In the genomic region with DNA sequence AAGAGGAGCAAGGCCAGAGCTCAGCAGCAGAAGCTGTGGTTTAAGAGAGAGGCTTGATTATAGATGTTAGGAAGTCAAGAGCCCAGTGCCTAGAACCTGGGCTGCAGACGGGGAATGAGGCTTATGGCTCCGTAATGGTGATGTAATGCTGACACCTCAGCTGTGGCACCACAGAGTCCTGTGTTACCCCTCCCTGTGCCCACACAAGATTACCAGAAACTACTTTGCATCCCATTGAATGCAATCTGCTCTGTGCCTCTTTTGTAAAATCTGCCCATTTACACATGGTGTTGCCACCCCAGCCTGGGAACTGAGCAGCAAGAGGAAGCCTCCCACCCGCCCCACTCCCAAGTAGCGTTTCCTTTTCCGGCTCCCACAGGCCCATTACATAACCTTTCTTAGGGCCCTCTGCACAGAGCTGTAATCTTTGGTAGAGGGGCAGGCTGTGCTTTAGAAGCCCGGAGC, we compare ENCODE assay signal across 9 cellular contexts. TPM values are rescaled to one million over a fixed set of nuclear protein-coding genes. Genes with fewer than 3 reads are reported as not detected.
DNase-seq lines count a peak whose midpoint lies in the region; ATAC-seq, FAIRE-seq and TF ChIP-seq lines count a peak whose summit lies in the region.
"Had no signal": no experiment of that assay in that cellular context is flagged by ENCODE, and none has a peak within 500 bp of the region (broad histone marks: within the 10 kb centered on the region; RNA-seq: fewer than 3 reads in every experiment).

No MANE protein-coding gene starts in this region.

- H4K91ac ChIP-seq in neuronal stem cell (ENCODE audit: low read depth, low read length, poor library complexity): no peak overlapping the region

- H3K9ac ChIP-seq in BLaER1 treated with 17β-estradiol and CSF1 and Interleukin-3, amounts not matched to agents 10 nM and 100 nM: peak overlapping the region in 8 of 11 experiments; percentile 5 to 35 (median 27); a peak in 8 of 22 replicates
- H3K9ac ChIP-seq in GM12878 (ENCODE audit: control insufficient read depth, insufficient read depth, low read length) (no peak overlapping the region), neuronal stem cell (ENCODE audit: low read depth, low read length, poor library complexity) (no peak overlapping the region), kidney (ENCODE audit: low read length in 2 of 2) (peak overlapping the region in 1 of 2 donors; percentile 19)

- TF ChIP-seq RAD21 in GM12878 (IDR thresholded peaks at IDR 0.05; ENCODE audit: insufficient read depth, low read depth, low read length): no peak

- TF ChIP-seq POLR2A in GM12878 (IDR thresholded peaks at IDR 0.05; ENCODE audit: low read depth, low read length) (no peak), testis (IDR thresholded peaks at IDR 0.05) (no peak)

- no peaks in the 10 kb centered on the region for H3K79me1 ChIP-seq in neuronal stem cell (ENCODE audit: low read depth, low read length)

- peak overlapping the region; percentile 39 to 81 (median 69) for H3K4me2 ChIP-seq in BLaER1 treated with 17β-estradiol and CSF1 and Interleukin-3, amounts not matched to agents 10 nM and 100 nM
- H3K4me2 ChIP-seq in GM12878 (ENCODE audit: control insufficient read depth, insufficient read depth): no peak overlapping the region
- H3K4me2 ChIP-seq in neuronal stem cell (ENCODE audit: insufficient read depth, low read length, poor library complexity, severe bottlenecking): no peak overlapping the region
- no peak overlapping the region for H3K4me2 ChIP-seq in hepatocyte

- H4K20me1 ChIP-seq in BLaER1 treated with 17β-estradiol and CSF1 and Interleukin-3, amounts not matched to agents 10 nM and 100 nM: no peaks in the 10 kb centered on the region
- H4K20me1 ChIP-seq in GM12878 (ENCODE audit: control insufficient read depth, insufficient read depth) (no peaks in the 10 kb centered on the region), hepatocyte (ENCODE audit: insufficient read depth, poor library complexity, severe bottlenecking) (no peaks in the 10 kb centered on the region)

- H3K4ac ChIP-seq in neuronal stem cell (ENCODE audit: low read length): no peak overlapping the region

- no peak overlapping the region for H2BK120ac ChIP-seq in neuronal stem cell (ENCODE audit: low read depth, low read length)

- no peak for TF ChIP-seq EP300 in GM12878 (IDR thresholded peaks at IDR 0.05; ENCODE audit: borderline replicate concordance in 1 of 2, control insufficient read depth in 1 of 2, low read depth in 2 of 2, low read length in 2 of 2)

- POLR2A ChIA-PET in GM12878 (lab: Charles Lee): no interaction called here

- H3K36me3 ChIP-seq in BLaER1 treated with 17β-estradiol and CSF1 and Interleukin-3, amounts not matched to agents 10 nM and 100 nM: 0 out of 22 replicates have a peak, but pooled peaks cover 0 to 5% (median 0%) of the 10 kb centered on the region in 11 experiments
- H3K36me3 ChIP-seq in GM12878 (ENCODE audit: control insufficient read depth in 2 of 2, insufficient read depth in 2 of 2, low read length in 1 of 2) (peaks cover 0 to 8% of the 10 kb centered on the region in 2 experiments; a peak in 1 of 4 replicates), neuronal stem cell (replicated peaks in 1 of 2; ENCODE audit: control insufficient read depth in 2 of 2, insufficient read depth in 2 of 2, low read length in 2 of 2) (no peaks in the 10 kb centered on the region), kidney (ENCODE audit: control insufficient read depth in 1 of 2, insufficient read depth in 2 of 2, low read length in 2 of 2) (no peaks in the 10 kb centered on the region), testis (ENCODE audit: low read depth, missing control alignments) (no peaks in the 10 kb centered on the region), hepatocyte (replicated peaks; ENCODE audit: insufficient read depth, low read depth) (no peaks in the 10 kb centered on the region)

- no TSS peak for BruUV-seq in GM12878 (replicated peaks; lab: Mats Ljungman, UMichigan)

- no peak overlapping the region for H3K14ac ChIP-seq in neuronal stem cell (ENCODE audit: low read length)

- peak overlapping the region in 3 of 10 experiments; percentile 1 to 33 (median 17); a peak in 5 of 20 replicates for H3K4me3 ChIP-seq in BLaER1 treated with 17β-estradiol and CSF1 and Interleukin-3, amounts not matched to agents 10 nM and 100 nM
- H3K4me3 ChIP-seq in GM12878: no peak overlapping the region
- no peak overlapping the region for H3K4me3 ChIP-seq in neuronal stem cell (ENCODE audit: low read length in 2 of 2)
- H3K4me3 ChIP-seq in kidney (ENCODE audit: low read length in 2 of 2): no peak overlapping the region
- no peak overlapping the region for H3K4me3 ChIP-seq in testis
- no peak overlapping the region for H3K4me3 ChIP-seq in hepatocyte

- peaks cover 24% of the 10 kb centered on the region for H3K79me2 ChIP-seq in GM12878 (ENCODE audit: control insufficient read depth, insufficient read depth, low read length)
- H3K79me2 ChIP-seq in hepatocyte: no peaks in the 10 kb centered on the region

- in situ Hi-C loops in GM12878 (cut with MboI): loop anchor here (25.0 kb wide), 1 partner anchor 722 kb away; no protein-coding TSS in a partner anchor

- H3K27me3 ChIP-seq in BLaER1 treated with 17β-estradiol and CSF1 and Interleukin-3, amounts not matched to agents 10 nM and 100 nM: no peaks in the 10 kb centered on the region
- no peaks in the 10 kb centered on the region for H3K27me3 ChIP-seq in GM12878 (replicated peaks in 1 of 2; ENCODE audit: control insufficient read depth in 2 of 2, insufficient read depth in 2 of 2, low read length in 1 of 2)
- H3K27me3 ChIP-seq in neuronal stem cell (ENCODE audit: control insufficient read depth in 3 of 3, insufficient read depth in 3 of 3, low read depth in 1 of 3, low read length in 3 of 3): no peaks in the 10 kb centered on the region
- no peaks in the 10 kb centered on the region for H3K27me3 ChIP-seq in testis
- H3K27me3 ChIP-seq in hepatocyte: no peaks in the 10 kb centered on the region

- no peak overlapping the region for H2BK12ac ChIP-seq in neuronal stem cell (ENCODE audit: low read length)

- H3K4me1 ChIP-seq in BLaER1 treated with 17β-estradiol and CSF1 and Interleukin-3, amounts not matched to agents 10 nM and 100 nM: peaks cover 68 to 87% (median 74%) of the 10 kb centered on the region in 10 experiments
- peaks cover 29% of the 10 kb centered on the region for H3K4me1 ChIP-seq in GM12878 (ENCODE audit: control insufficient read depth, insufficient read depth, low read length)
- H3K4me1 ChIP-seq in neuronal stem cell (ENCODE audit: control insufficient read depth in 2 of 2, insufficient read depth in 1 of 2, low read depth in 1 of 2, low read length in 2 of 2): peaks cover 2% of the 10 kb centered on the region in 2 donors
- no peaks in the 10 kb centered on the region for H3K4me1 ChIP-seq in kidney (ENCODE audit: control insufficient read depth in 1 of 2, insufficient read depth in 1 of 2, low read depth in 1 of 2, low read length in 2 of 2)
- no peaks in the 10 kb centered on the region for H3K4me1 ChIP-seq in testis
- no peaks in the 10 kb centered on the region for H3K4me1 ChIP-seq in hepatocyte (ENCODE audit: insufficient read depth)

- H2AFZ ChIP-seq in GM12878 (ENCODE audit: control insufficient read depth, low read depth, low read length): no peak overlapping the region
- no peak overlapping the region for H2AFZ ChIP-seq in neuronal stem cell (ENCODE audit: low read length)
- H2AFZ ChIP-seq in hepatocyte: no peak overlapping the region

- RAD21 ChIA-PET in GM12878 (lab: Charles Lee; ENCODE audit: unreplicated experiment): interaction anchor here (0.5 to 1.1 kb wide), 3 partner anchors 41 to 69 kb away, joined by 3 to 4 read pairs (median 3); no protein-coding TSS in a partner anchor

- no peaks in the 10 kb centered on the region for H3K9me2 ChIP-seq in hepatocyte (replicated peaks; ENCODE audit: insufficient read depth)

- intact Hi-C loops in GM12878 (cut with micrococcal nuclease; ENCODE audit: unreplicated experiment): loop anchor here (5.0 kb wide), 1 partner anchor 42 kb away; no protein-coding TSS in a partner anchor
- intact Hi-C loops in kidney (cut with DNase I): no loop called here
- intact Hi-C loops in testis (cut with DNase I; ENCODE audit: low total_unique reads): no loop called here

- H3K18ac ChIP-seq in neuronal stem cell (ENCODE audit: low read length): peak overlapping the region; percentile 72

- TF ChIP-seq CTCF in GM12878 (IDR thresholded peaks at IDR 0.05 in 2 of 3, conservative IDR thresholded peaks at IDR 0.05 in 1 of 3; ENCODE audit: control insufficient read depth in 2 of 3, extremely low read depth in 1 of 3, insufficient read depth in 1 of 3, low read depth in 3 of 3, low read length in 3 of 3) (no peak), kidney (IDR thresholded peaks at IDR 0.05; ENCODE audit: borderline replicate concordance, extremely low read depth, insufficient read depth) (no peak), testis (IDR thresholded peaks at IDR 0.05) (no peak), hepatocyte (IDR thresholded peaks at IDR 0.05; ENCODE audit: poor library complexity) (no peak)

- CTCF ChIA-PET in GM12878 (lab: Yijun Ruan, JAX): interaction anchor here (0.7 to 3.6 kb wide), 3 partner anchors 41 to 54 kb away, joined by 3 to 13 read pairs (median 4); no protein-coding TSS in a partner anchor

- no peak for FAIRE-seq in GM12878 (lab: Jason Lieb, UNC)
- no peak for FAIRE-seq in kidney (lab: Jason Lieb, UNC)

- SMC1A ChIA-PET in GM12878 (lab: Charles Lee; ENCODE audit: uncharacterized antibody, unreplicated experiment): interaction anchor here (1.4 to 1.7 kb wide), 3 partner anchors 42 to 83 kb away, joined by 4 to 5 read pairs (median 4); no protein-coding TSS in a partner anchor

- WGBS in GM12878 (ENCODE audit: insufficient coverage, insufficient replicate concordance, low lambda C conversion rate, missing lambda C conversion rate): 35% methylated on average over 6 of the region's 6 CpGs
- no CpG with 5 or more reads among the region's 6 CpGs for WGBS in neuronal stem cell (ENCODE audit: extremely low coverage in 2 of 2, insufficient read length in 2 of 2, insufficient replicate concordance in 1 of 2), 2 donors
- WGBS in testis, 2 donors: 72% methylated on average over 6 of the region's 6 CpGs
- WGBS in hepatocyte (ENCODE audit: low lambda C conversion rate, missing lambda C conversion rate): 88% methylated on average over 6 of the region's 6 CpGs

- H2BK15ac ChIP-seq in neuronal stem cell (ENCODE audit: low read length): no peak overlapping the region

- H3K23ac ChIP-seq in neuronal stem cell (ENCODE audit: low read depth, low read length, poor library complexity): no peak overlapping the region

- no peaks in the 10 kb centered on the region for H3K9me3 ChIP-seq in BLaER1 treated with 17β-estradiol and CSF1 and Interleukin-3, amounts not matched to agents 10 nM and 100 nM (replicated peaks in 1 of 11)
- H3K9me3 ChIP-seq in GM12878 (replicated peaks; ENCODE audit: control insufficient read depth, insufficient read depth, low read length) (no peaks in the 10 kb centered on the region; the same call in 2 of the 3 replicates), neuronal stem cell (replicated peaks in 1 of 2; ENCODE audit: control insufficient read depth in 2 of 2, insufficient read depth in 1 of 2, low read depth in 1 of 2, low read length in 2 of 2) (no peaks in the 10 kb centered on the region), kidney (ENCODE audit: control insufficient read depth in 1 of 2, low read length in 2 of 2) (no peaks in the 10 kb centered on the region), testis (no peaks in the 10 kb centered on the region), hepatocyte (ENCODE audit: low read depth) (no peaks in the 10 kb centered on the region)

- ATAC-seq in GM12878 (peak; percentile 68), GM19035 (IDR thresholded peaks at IDR 0.05; ENCODE audit: unreplicated experiment) (no peak)

- DNase-seq in T-helper 2 cell (peak in 3 of 5 experiments; percentile 27 to 75 (median 34)), GM12878 (ENCODE audit: low read depth, low spot score) (no peak), neuronal stem cell (ENCODE audit: low spot score) (no peak), kidney (no peak), testis (no peak), hepatocyte (ENCODE audit: low spot score) (no peak)
- DNase-seq: NCI-H2107 had no signal

- H4K8ac ChIP-seq in neuronal stem cell (ENCODE audit: low read depth, low read length): no peak overlapping the region

- H2BK5ac ChIP-seq in neuronal stem cell (ENCODE audit: low read length): no peak overlapping the region

- H3K27ac ChIP-seq in BLaER1 treated with 17β-estradiol and CSF1 and Interleukin-3, amounts not matched to agents 10 nM and 100 nM: peak overlapping the region in 10 of 11 experiments; percentile 27 to 66 (median 44); a peak in 18 of 22 replicates
- H3K27ac ChIP-seq in GM12878 (ENCODE audit: control insufficient read depth, insufficient read depth): peak overlapping the region; percentile 18; the same call in 1 of the 2 replicates
- H3K27ac ChIP-seq in neuronal stem cell (replicated peaks; ENCODE audit: low read length): no peak overlapping the region
- peak overlapping the region in 1 of 2 donors; percentile 68 for H3K27ac ChIP-seq in kidney (ENCODE audit: low read depth in 2 of 2, low read length in 2 of 2)
- H3K27ac ChIP-seq in testis: no peak overlapping the region
- H3K27ac ChIP-seq in hepatocyte: no peak overlapping the region

- H2AK5ac ChIP-seq in neuronal stem cell (ENCODE audit: low read depth, low read length): no peak overlapping the region

RNA-seq across cellular contexts. Expression of gene PITPNC1, which starts 57.0 kb away (rescaled TPM):
- 66.8 and 74.2 TPM in 2 replicates for total RNA-seq in GM12878 (2013; cell fraction: nucleolus; rRNA removed)
- total RNA-seq in GM12878 (2014; rRNA removed) (29.3 and 36.0 TPM in 2 replicates), GM12878 (2014; rRNA removed; fragmentation: Illumina TruSeq; extraction: Trizol) (56.0 and 59.8 TPM in 2 replicates), GM12878 (2021) (57.1 and 62.4 TPM in 2 replicates), kidney (41.3 TPM), testis (10 to 100 TPM in 1 of 2 donors, 1 to 10 TPM in 1; 8.3 to 12.2 TPM), hepatocyte (4.6 and 8.3 TPM in 2 replicates)
- 31.7 TPM for polyA plus RNA-seq in GM12878 (2011; ENCODE audit: low read depth)
- polyA plus RNA-seq in GM12878 (2011; rRNA removed) (56.1 and 71.0 TPM in 2 replicates), GM12878 (2014; fragmentation: Illumina TruSeq; extraction: Trizol) (60.9 and 84.9 TPM in 2 replicates), GM12878 (2014; fragmentation: Nextera tagmentation; extraction: Ambion mirVana) (10 to 100 TPM; 12.2 to 24.6 TPM), GM12878 (2014; rRNA removed) (27.0 and 27.2 TPM in 2 replicates), GM12878 (2016; fragmentation: Nextera tagmentation; extraction: Ambion mirVana) (10 to 100 TPM; 44.0 to 50.6 TPM), kidney (ENCODE audit: insufficient read depth, low read depth, low replicate concordance) (14.2 TPM), testis (ENCODE audit: insufficient read depth, low read depth, low replicate concordance) (12.8 TPM), hepatocyte (8.1 and 9.3 TPM in 2 replicates)
- polyA plus RNA-seq in GM12878 (2011; cell fraction: cytosol; rRNA removed): 33.6 and 48.4 TPM in 2 replicates
- polyA plus RNA-seq in GM12878 (2011; cell fraction: nucleus; rRNA removed): 20.8 and 26.9 TPM in 2 replicates
- 44.8 and 50.5 TPM in 2 replicates for polyA plus RNA-seq in GM12878 (2012)
- polyA minus RNA-seq in GM12878 (2011; rRNA and poly(A)+ RNA removed): 50.2 and 52.9 TPM in 2 replicates
- polyA minus RNA-seq in GM12878 (2011; cell fraction: cytosol; rRNA and poly(A)+ RNA removed): 19.9 and 22.7 TPM in 2 replicates
- 15.8 and 34.8 TPM in 2 replicates for polyA minus RNA-seq in GM12878 (2011; cell fraction: nucleus; rRNA and poly(A)+ RNA removed)
- polyA plus RNA-seq in neuronal stem cell (2013, experiment 1 of 2): 16.3 TPM
- polyA plus RNA-seq in neuronal stem cell (2013, experiment 2 of 2): 16.7 TPM

Comparison
In these comparisons a context has a peak if more than half of its experiments do, and no peak if none do; other contexts are left out.
1. H3K27ac ChIP-seq: peak in BLaER1 treated with 17β-estradiol and CSF1 and Interleukin-3, amounts not matched to agents 10 nM and 100 nM (10 of 11) and GM12878 (single experiment); none in neuronal stem cell (single experiment), testis (0 of 2) and hepatocyte (single experiment).
2. H3K4me2 ChIP-seq: peak in BLaER1 treated with 17β-estradiol and CSF1 and Interleukin-3, amounts not matched to agents 10 nM and 100 nM (11 of 11); none in GM12878 (single experiment), neuronal stem cell (single experiment) and hepatocyte (single experiment).
3. H3K9ac ChIP-seq: peak in BLaER1 treated with 17β-estradiol and CSF1 and Interleukin-3, amounts not matched to agents 10 nM and 100 nM (8 of 11); none in GM12878 (single experiment) and neuronal stem cell (single experiment).
4. DNase-seq: peak in T-helper 2 cell (3 of 5); none in GM12878 (single experiment), neuronal stem cell (single experiment), kidney (single experiment), testis (single experiment) and hepatocyte (single experiment).